ENCODE assay signal across 9 cellular contexts in the genomic region with DNA sequence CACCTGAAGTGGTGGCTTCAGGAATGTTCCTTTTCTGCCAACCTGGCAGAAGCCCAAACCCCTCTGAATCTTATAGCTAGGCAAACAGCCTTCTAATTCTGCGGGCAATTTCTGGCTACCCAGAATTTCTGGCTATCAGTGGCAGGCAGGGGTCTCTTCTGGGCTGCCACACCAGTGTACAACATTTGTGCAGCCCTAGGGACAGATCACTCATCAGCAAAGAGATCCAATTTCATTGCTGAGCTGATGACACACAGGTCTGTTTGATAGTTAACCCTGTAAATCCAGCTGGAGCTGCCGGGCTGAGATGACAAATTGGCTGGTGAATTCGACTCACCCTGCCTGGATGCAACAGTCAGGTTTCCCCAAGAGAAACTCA. TPM values are rescaled to one million over a fixed set of nuclear protein-coding genes. Genes with fewer than 3 reads are reported as not detected.
A peak's percentile ranks its signal among the peaks of the same experiment; 100 is the strongest.
DNase-seq lines count a peak whose midpoint lies in the region; ATAC-seq and TF ChIP-seq lines count a peak whose summit lies in the region.
"Had no signal": no experiment of that assay in that cellular context is flagged by ENCODE, and none has a peak within 500 bp of the region (broad histone marks: within the 10 kb centered on the region; RNA-seq: fewer than 3 reads in every experiment).

No MANE protein-coding gene starts in this region.

- peaks cover 35% of the 10 kb centered on the region for H3K79me2 ChIP-seq in MM.1S (ENCODE audit: low read length)

- H3K9ac ChIP-seq in MM.1S (ENCODE audit: low read length), result no peak overlapping the region

- DNase-seq in Caco-2 (no peak), NCI-H2029 treated with DMSO at 0.1 percent for 48 hours (lab: John Stamatoyannopoulos, UW) (peak; percentile 14), chondrocyte (ENCODE audit: low spot score) (no peak), immature natural killer cell (no peak), dedifferentiated amniotic fluid mesenchymal stem cell (ENCODE audit: extremely low spot score) (no peak), MM.1S (no peak)
- DNase-seq: NCI-H1694 treated with DMSO at 0.1 percent for 48 hours had no signal

- POLR2A ChIA-PET in Caco-2 (lab: Charles Lee), result no interaction called here

- H3K4me1 Mint-ChIP-seq in Caco-2 (ENCODE audit: low read depth, unreplicated experiment) (peaks cover 18% of the 10 kb centered on the region), chondrocyte (ENCODE audit: low read depth) (peaks cover 34% of the 10 kb centered on the region), immature natural killer cell (peaks cover 18 to 20% of the 10 kb centered on the region in 2 donors)

- ATAC-seq in GM21528 (IDR thresholded peaks at IDR 0.05; ENCODE audit: low FRiP score, unreplicated experiment), result no peak

- H4K20me1 ChIP-seq in MM.1S (ENCODE audit: insufficient read depth, low read length), result no peaks in the 10 kb centered on the region

- peak overlapping the region; percentile 95 for H3K4me3 Mint-ChIP-seq in Caco-2 (ENCODE audit: unreplicated experiment)
- H3K4me3 Mint-ChIP-seq in chondrocyte (ENCODE audit: unreplicated experiment), result peak overlapping the region; percentile 81
- H3K4me3 Mint-ChIP-seq in immature natural killer cell, result no peak overlapping the region

- H3F3A ChIP-seq in MM.1S (ENCODE audit: insufficient read depth, low read length), result peaks cover 11% of the 10 kb centered on the region; the same call in 1 of the 2 replicates

- no peaks in the 10 kb centered on the region for H3K9me3 ChIP-seq in Caco-2
- H3K9me3 ChIP-seq in muscle layer of duodenum (ENCODE audit: control insufficient read depth in 1 of 2, low read length in 2 of 2), result no peaks in the 10 kb centered on the region
- H3K9me3 ChIP-seq in MM.1S (replicated peaks; ENCODE audit: insufficient read depth, low read length), result no peaks in the 10 kb centered on the region

- no peaks in the 10 kb centered on the region for H3K9me2 ChIP-seq in MM.1S (replicated peaks; ENCODE audit: insufficient read depth, low read length)

- H3K27ac ChIP-seq in muscle layer of duodenum (ENCODE audit: low read length) (peak overlapping the region; percentile 89), MM.1S (ENCODE audit: low read length) (no peak overlapping the region)

- no peak overlapping the region for H3K4me2 ChIP-seq in MM.1S (ENCODE audit: low read depth, low read length)

- H3K36me3 ChIP-seq in Caco-2 (ENCODE audit: control insufficient read depth, insufficient read depth, low read length), result no peaks in the 10 kb centered on the region
- H3K36me3 ChIP-seq in muscle layer of duodenum (ENCODE audit: control insufficient read depth in 1 of 2, insufficient read depth in 2 of 2, low read length in 2 of 2), result no peaks in the 10 kb centered on the region
- H3K36me3 ChIP-seq in MM.1S (replicated peaks; ENCODE audit: insufficient read depth, low read length), result no peaks in the 10 kb centered on the region

- peaks cover 17% of the 10 kb centered on the region for H3K36me3 Mint-ChIP-seq in Caco-2 (ENCODE audit: insufficient read depth, unreplicated experiment)
- no peaks in the 10 kb centered on the region for H3K36me3 Mint-ChIP-seq in chondrocyte (ENCODE audit: low read depth)
- no peaks in the 10 kb centered on the region for H3K36me3 Mint-ChIP-seq in immature natural killer cell

- H3K9me3 Mint-ChIP-seq in Caco-2 (ENCODE audit: unreplicated experiment) (no peaks in the 10 kb centered on the region), chondrocyte (ENCODE audit: low read depth) (no peaks in the 10 kb centered on the region), immature natural killer cell (peaks cover 0 to 4% (median 0%) of the 10 kb centered on the region in 6 donors)

- H3K27me3 Mint-ChIP-seq in Caco-2 (ENCODE audit: insufficient read depth, unreplicated experiment), result no peaks in the 10 kb centered on the region
- H3K27me3 Mint-ChIP-seq in chondrocyte (ENCODE audit: low read depth), result no peaks in the 10 kb centered on the region
- peaks cover 7 to 15% (median 15%) of the 10 kb centered on the region in 3 donors for H3K27me3 Mint-ChIP-seq in immature natural killer cell (ENCODE audit: low read depth in 3 of 3)

- H3K4me3 ChIP-seq in Caco-2 (ENCODE audit: low read depth, low read length) (peak overlapping the region; percentile 48; the same call in 1 of the 2 replicates), muscle layer of duodenum (ENCODE audit: low read depth in 1 of 2, low read length in 2 of 2) (peak overlapping the region; percentile 74 to 76), MM.1S (ENCODE audit: low read length) (no peak overlapping the region)

- H3K4me1 ChIP-seq in Caco-2 (peaks cover 34% of the 10 kb centered on the region), muscle layer of duodenum (ENCODE audit: control insufficient read depth in 1 of 2, insufficient read depth in 2 of 2, low read length in 2 of 2) (peaks cover 0 to 8% of the 10 kb centered on the region in 2 donors), MM.1S (ENCODE audit: low read length) (no peaks in the 10 kb centered on the region)

- intact Hi-C loops in Caco-2 (cut with micrococcal nuclease; ENCODE audit: unreplicated experiment), result loop anchor here (5.0 kb wide), 1 partner anchor 426 kb away; no protein-coding TSS in a partner anchor

- no TSS peak for BruUV-seq in Caco-2 (replicated peaks; lab: Mats Ljungman, UMichigan)

- no peak overlapping the region for H3K27ac Mint-ChIP-seq in Caco-2 (ENCODE audit: unreplicated experiment)
- H3K27ac Mint-ChIP-seq in chondrocyte (ENCODE audit: unreplicated experiment), result peak overlapping the region; percentile 84
- H3K27ac Mint-ChIP-seq in immature natural killer cell, result no peak overlapping the region

- no peak overlapping the region for H2AFZ ChIP-seq in MM.1S (ENCODE audit: low read length)

- no peak for TF ChIP-seq CTCF in Caco-2 (IDR thresholded peaks at IDR 0.05; ENCODE audit: insufficient read depth in 1 of 2, low read depth in 1 of 2, low read length in 1 of 2, severe bottlenecking in 1 of 2, unreplicated experiment in 1 of 2)
- TF ChIP-seq CTCF in chondrocyte (IDR thresholded peaks at IDR 0.05), result peak; percentile 9
- no peak for TF ChIP-seq CTCF in MM.1S (IDR thresholded peaks at IDR 0.05; ENCODE audit: low read length)

- CTCF ChIA-PET in Caco-2 (lab: Charles Lee), result no interaction called here

- H3K27me3 ChIP-seq in Caco-2 (replicated peaks; ENCODE audit: control insufficient read depth, insufficient read depth, low read length), result no peaks in the 10 kb centered on the region
- no peaks in the 10 kb centered on the region for H3K27me3 ChIP-seq in muscle layer of duodenum (ENCODE audit: low read depth, low read length)
- H3K27me3 ChIP-seq in MM.1S (replicated peaks; ENCODE audit: insufficient read depth, low read length), result no peaks in the 10 kb centered on the region

RNA-seq across cellular contexts. Expression of gene MID1, which starts 2.4 kb away (rescaled TPM):
- total RNA-seq in Caco-2 (2022) (54.0 and 61.3 TPM in 2 replicates), chondrocyte (12.0 to 13.9 TPM (median 12.1 TPM) in 3 replicates)
- not detected for polyA plus RNA-seq in immature natural killer cell

Comparison
In these comparisons a context has a peak if more than half of its experiments do, and no peak if none do; other contexts are left out.
1. H3K4me3 Mint-ChIP-seq: peak in Caco-2 (single experiment) and chondrocyte (single experiment); none in immature natural killer cell (0 of 5).